In the genomic region with DNA sequence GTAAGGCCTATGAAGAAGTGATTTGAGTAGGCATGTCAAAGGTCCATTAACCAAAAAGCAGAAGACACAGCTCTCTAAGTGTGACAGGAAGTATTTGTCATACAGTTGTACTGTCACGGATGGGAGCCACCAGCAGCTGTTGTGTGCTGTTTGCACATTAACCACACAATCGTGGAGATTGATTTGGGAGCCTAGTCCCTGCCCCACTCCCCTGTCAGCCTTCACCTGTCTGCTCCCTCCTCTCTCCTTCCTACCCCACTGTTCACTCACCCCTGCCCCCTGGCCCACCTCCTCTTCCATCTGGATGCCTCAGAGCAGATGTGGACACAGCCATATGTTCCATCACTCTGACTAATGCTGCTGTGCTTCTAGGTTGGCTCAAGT, we compare ENCODE assay signal across 9 cellular contexts.
A peak's percentile ranks its signal among the peaks of the same experiment; 100 is the strongest.
DNase-seq lines count a peak whose midpoint lies in the region; ATAC-seq and TF ChIP-seq lines count a peak whose summit lies in the region.
"Had no signal": no experiment of that assay in that cellular context is flagged by ENCODE, and none has a peak within 500 bp of the region (broad histone marks: within the 10 kb centered on the region; RNA-seq: fewer than 3 reads in every experiment).

No MANE protein-coding gene starts in this region.

- ATAC-seq in GM18511 (IDR thresholded peaks at IDR 0.05; ENCODE audit: unreplicated experiment), result peak; percentile 77
- peak; percentile 69 for ATAC-seq in GM21526 (IDR thresholded peaks at IDR 0.05; ENCODE audit: low FRiP score, unreplicated experiment)
- peak; percentile 73 for ATAC-seq in HG03575 (IDR thresholded peaks at IDR 0.05; ENCODE audit: extremely low read depth, insufficient number of reproducible peaks, low FRiP score, unreplicated experiment)

- no peaks in the 10 kb centered on the region for H3K36me3 Mint-ChIP-seq in brain
- H3K36me3 Mint-ChIP-seq: activated naive CD4-positive, alpha-beta T cell treated with anti-CD3 and anti-CD28 coated beads, Interleukin-2, amount 50 U/mL, for 24 hours had no signal

- peaks cover 0 to 5% (median 3%) of the 10 kb centered on the region in 5 experiments for H3K9me3 Mint-ChIP-seq in brain
- H3K9me3 Mint-ChIP-seq: activated naive CD4-positive, alpha-beta T cell treated with anti-CD3 and anti-CD28 coated beads, Interleukin-2, amount 50 U/mL, for 24 hours had no signal

- peaks cover 4% of the 10 kb centered on the region for H3K27me3 Mint-ChIP-seq in brain

- TF ChIP-seq CTCF in brain (conservative IDR thresholded peaks at IDR 0.05), result no peak

- peak overlapping the region in 3 of 5 experiments; percentile 23 to 80 (median 68) for H3K27ac Mint-ChIP-seq in brain
- H3K27ac Mint-ChIP-seq: activated naive CD4-positive, alpha-beta T cell treated with anti-CD3 and anti-CD28 coated beads, Interleukin-2, amount 50 U/mL, for 24 hours had no signal

- H3K4me3 Mint-ChIP-seq in brain, result no peak overlapping the region
- H3K4me3 Mint-ChIP-seq: activated naive CD4-positive, alpha-beta T cell treated with anti-CD3 and anti-CD28 coated beads, Interleukin-2, amount 50 U/mL, for 24 hours had no signal

- peaks cover 32% of the 10 kb centered on the region for H3K4me1 Mint-ChIP-seq in brain
- H3K4me1 Mint-ChIP-seq: activated naive CD4-positive, alpha-beta T cell treated with anti-CD3 and anti-CD28 coated beads, Interleukin-2, amount 50 U/mL, for 24 hours had no signal

- no peak for DNase-seq in stimulated activated CD4-positive, alpha-beta T cell treated with anti-CD3 and anti-CD28 coated beads, Interleukin-2, amount 100 ng/mL, for 48 hours
- DNase-seq in activated CD4-positive, alpha-beta T cell treated with anti-CD3 and anti-CD28 coated beads, Interleukin-2, amount 50 U/mL, for 4 hours, result no peak
- no peak for DNase-seq in anterior cingulate cortex (lab: John Stamatoyannopoulos, UW)
- no peak for DNase-seq in hepatic stellate cell (ENCODE audit: low spot score)
